Comparison of ENCODE assay signal across 17 cellular contexts in the genomic region with DNA sequence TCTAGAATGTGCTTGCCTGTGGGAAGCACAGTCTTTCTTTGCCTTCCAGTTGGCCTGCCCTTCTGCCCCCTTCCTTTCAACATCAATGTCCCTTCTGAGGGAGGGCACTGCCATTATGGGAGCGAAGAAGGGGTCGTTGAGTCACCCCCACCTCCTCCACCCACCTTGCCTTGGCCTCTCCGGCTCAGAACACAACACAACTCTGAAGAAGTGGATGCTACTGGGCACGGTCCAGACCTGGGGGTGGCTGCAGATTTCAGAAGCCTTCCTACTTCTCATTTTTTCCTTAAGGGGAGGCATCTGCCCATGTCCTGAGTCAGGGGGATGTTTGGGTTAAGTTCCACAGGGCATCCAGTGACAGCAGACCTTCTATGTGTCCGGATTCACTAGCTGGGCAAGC.
DNase-seq lines count a peak whose midpoint lies in the region; ATAC-seq and TF ChIP-seq lines count a peak whose summit lies in the region.
"Had no signal": no experiment of that assay in that cellular context is flagged by ENCODE, and none has a peak within 500 bp of the region (broad histone marks: within the 10 kb centered on the region; RNA-seq: fewer than 3 reads in every experiment).

No MANE protein-coding gene starts in this region.

- no peaks in the 10 kb centered on the region for H3K9me3 ChIP-seq in right atrium auricular region
- H3K9me3 ChIP-seq in lung (ENCODE audit: control insufficient read depth in 2 of 2, insufficient read depth in 1 of 2, low read length in 1 of 2): no peaks in the 10 kb centered on the region
- no peaks in the 10 kb centered on the region for H3K9me3 ChIP-seq in upper lobe of left lung

- TF ChIP-seq POLR2A in upper lobe of left lung (IDR thresholded peaks at IDR 0.05): no peak

- peaks cover 0 to 95% of the 10 kb centered on the region in 2 donors for H3K4me1 ChIP-seq in right atrium auricular region
- H3K4me1 ChIP-seq in lung (ENCODE audit: control insufficient read depth in 2 of 2, insufficient read depth in 2 of 2, low read length in 2 of 2): peaks cover 32 to 47% of the 10 kb centered on the region in 2 donors
- H3K4me1 ChIP-seq in upper lobe of left lung: peaks cover 57 to 66% (median 62%) of the 10 kb centered on the region in 4 donors

- DNase-seq in right atrium auricular region (ENCODE audit: low spot score) (no peak), left cardiac atrium (no peak), coronary artery (ENCODE audit: low spot score) (peak; percentile 54), lung (ENCODE audit: low spot score) (no peak), upper lobe of left lung (no peak), GOT3 (lab: John Stamatoyannopoulos, UW) (no peak), NCI-H2107 (lab: John Stamatoyannopoulos, UW) (no peak), COLO829 (ENCODE audit: low spot score) (no peak)
- DNase-seq: Calu3; DND-41; GF-D8; NCI-H146; NCI-H226; NCI-H69; NK-92 treated with Interleukin-12 subunit alpha and Interleukin-12 subunit beta, amount 100 ng/mL, for 24 hours; OCI-M1; RPMI8226 had no signal

- H3K4me3 ChIP-seq in right atrium auricular region: no peak overlapping the region
- no peak overlapping the region for H3K4me3 ChIP-seq in coronary artery
- no peak overlapping the region for H3K4me3 ChIP-seq in lung
- H3K4me3 ChIP-seq in upper lobe of left lung: no peak overlapping the region

- ATAC-seq in left cardiac atrium (no peak), lung (ENCODE audit: insufficient read depth, low FRiP score) (no peak), upper lobe of left lung (ENCODE audit: low FRiP score in 2 of 2) (no peak)

- intact Hi-C loops in left cardiac atrium (cut with DNase I): loop anchor here (2.0 to 10.0 kb wide), 2 partner anchors 60 to 66 kb away; no protein-coding TSS in a partner anchor

- 72 to 79% methylated on average over 5 of the region's 5 CpGs for WGBS in lung, 2 donors
- 70 to 76% methylated on average over 5 of the region's 5 CpGs for WGBS in upper lobe of left lung, 2 donors

- H3K27ac ChIP-seq in right atrium auricular region: peak overlapping the region; percentile 61 to 91
- peak overlapping the region; percentile 94 to 95 for H3K27ac ChIP-seq in coronary artery
- peak overlapping the region; percentile 56 to 65 for H3K27ac ChIP-seq in lung (ENCODE audit: low read depth in 1 of 2, low read length in 1 of 2)
- peak overlapping the region; percentile 9 to 69 (median 64) for H3K27ac ChIP-seq in upper lobe of left lung

- H3K36me3 ChIP-seq in right atrium auricular region (no peaks in the 10 kb centered on the region), lung (ENCODE audit: control insufficient read depth in 2 of 2, insufficient read depth in 2 of 2, low read length in 2 of 2) (no peaks in the 10 kb centered on the region), upper lobe of left lung (no peaks in the 10 kb centered on the region)

- no peak for TF ChIP-seq CTCF in right atrium auricular region (IDR thresholded peaks at IDR 0.05)
- TF ChIP-seq CTCF in coronary artery (IDR thresholded peaks at IDR 0.05): no peak
- TF ChIP-seq CTCF in lung (IDR thresholded peaks at IDR 0.05; ENCODE audit: control extremely low read depth, extremely low read depth): no peak
- no peak for TF ChIP-seq CTCF in upper lobe of left lung (IDR thresholded peaks at IDR 0.05)

- no peaks in the 10 kb centered on the region for H3K27me3 ChIP-seq in right atrium auricular region
- H3K27me3 ChIP-seq in lung (ENCODE audit: control insufficient read depth, insufficient read depth): no peaks in the 10 kb centered on the region
- H3K27me3 ChIP-seq in upper lobe of left lung: no peaks in the 10 kb centered on the region

- TF ChIP-seq EP300 in upper lobe of left lung (IDR thresholded peaks at IDR 0.05): no peak
